Comparison of ENCODE assay signal across 2 cellular contexts in genomic region chr15:47742334-47742733, GRCh38.
TF ChIP-seq lines count a peak whose summit lies in the region.

No MANE protein-coding gene starts in this region.

TF ChIP-seq in GM23338, 12 proteins besides CTCF, POLR2A, EP300 and RAD21 (continued from another document):
- TF ChIP-seq EZH2phosphoT487 (IDR thresholded peaks at IDR 0.05; ENCODE audit: unreplicated experiment) (no peak), EZH2 (IDR thresholded peaks at IDR 0.05; ENCODE audit: low read depth, unreplicated experiment) (no peak), JUNB (IDR thresholded peaks at IDR 0.05; ENCODE audit: unreplicated experiment) (no peak), NANOG (IDR thresholded peaks at IDR 0.05; ENCODE audit: borderline replicate concordance) (no peak), ETS1 (IDR thresholded peaks at IDR 0.05) (no peak), ZNF331 (CRISPR knock-in tag; IDR thresholded peaks at IDR 0.05; ENCODE audit: low read depth) (no peak), CREB1 (CRISPR knock-in tag; IDR thresholded peaks at IDR 0.05; ENCODE audit: low read depth) (no peak), ZNF114 (CRISPR knock-in tag; IDR thresholded peaks at IDR 0.05) (no peak), POLR2AphosphoS5 (IDR thresholded peaks at IDR 0.05; ENCODE audit: low read depth) (no peak), REST (IDR thresholded peaks at IDR 0.05; ENCODE audit: unreplicated experiment) (no peak)
- TF ChIP-seq, protein P1, sequence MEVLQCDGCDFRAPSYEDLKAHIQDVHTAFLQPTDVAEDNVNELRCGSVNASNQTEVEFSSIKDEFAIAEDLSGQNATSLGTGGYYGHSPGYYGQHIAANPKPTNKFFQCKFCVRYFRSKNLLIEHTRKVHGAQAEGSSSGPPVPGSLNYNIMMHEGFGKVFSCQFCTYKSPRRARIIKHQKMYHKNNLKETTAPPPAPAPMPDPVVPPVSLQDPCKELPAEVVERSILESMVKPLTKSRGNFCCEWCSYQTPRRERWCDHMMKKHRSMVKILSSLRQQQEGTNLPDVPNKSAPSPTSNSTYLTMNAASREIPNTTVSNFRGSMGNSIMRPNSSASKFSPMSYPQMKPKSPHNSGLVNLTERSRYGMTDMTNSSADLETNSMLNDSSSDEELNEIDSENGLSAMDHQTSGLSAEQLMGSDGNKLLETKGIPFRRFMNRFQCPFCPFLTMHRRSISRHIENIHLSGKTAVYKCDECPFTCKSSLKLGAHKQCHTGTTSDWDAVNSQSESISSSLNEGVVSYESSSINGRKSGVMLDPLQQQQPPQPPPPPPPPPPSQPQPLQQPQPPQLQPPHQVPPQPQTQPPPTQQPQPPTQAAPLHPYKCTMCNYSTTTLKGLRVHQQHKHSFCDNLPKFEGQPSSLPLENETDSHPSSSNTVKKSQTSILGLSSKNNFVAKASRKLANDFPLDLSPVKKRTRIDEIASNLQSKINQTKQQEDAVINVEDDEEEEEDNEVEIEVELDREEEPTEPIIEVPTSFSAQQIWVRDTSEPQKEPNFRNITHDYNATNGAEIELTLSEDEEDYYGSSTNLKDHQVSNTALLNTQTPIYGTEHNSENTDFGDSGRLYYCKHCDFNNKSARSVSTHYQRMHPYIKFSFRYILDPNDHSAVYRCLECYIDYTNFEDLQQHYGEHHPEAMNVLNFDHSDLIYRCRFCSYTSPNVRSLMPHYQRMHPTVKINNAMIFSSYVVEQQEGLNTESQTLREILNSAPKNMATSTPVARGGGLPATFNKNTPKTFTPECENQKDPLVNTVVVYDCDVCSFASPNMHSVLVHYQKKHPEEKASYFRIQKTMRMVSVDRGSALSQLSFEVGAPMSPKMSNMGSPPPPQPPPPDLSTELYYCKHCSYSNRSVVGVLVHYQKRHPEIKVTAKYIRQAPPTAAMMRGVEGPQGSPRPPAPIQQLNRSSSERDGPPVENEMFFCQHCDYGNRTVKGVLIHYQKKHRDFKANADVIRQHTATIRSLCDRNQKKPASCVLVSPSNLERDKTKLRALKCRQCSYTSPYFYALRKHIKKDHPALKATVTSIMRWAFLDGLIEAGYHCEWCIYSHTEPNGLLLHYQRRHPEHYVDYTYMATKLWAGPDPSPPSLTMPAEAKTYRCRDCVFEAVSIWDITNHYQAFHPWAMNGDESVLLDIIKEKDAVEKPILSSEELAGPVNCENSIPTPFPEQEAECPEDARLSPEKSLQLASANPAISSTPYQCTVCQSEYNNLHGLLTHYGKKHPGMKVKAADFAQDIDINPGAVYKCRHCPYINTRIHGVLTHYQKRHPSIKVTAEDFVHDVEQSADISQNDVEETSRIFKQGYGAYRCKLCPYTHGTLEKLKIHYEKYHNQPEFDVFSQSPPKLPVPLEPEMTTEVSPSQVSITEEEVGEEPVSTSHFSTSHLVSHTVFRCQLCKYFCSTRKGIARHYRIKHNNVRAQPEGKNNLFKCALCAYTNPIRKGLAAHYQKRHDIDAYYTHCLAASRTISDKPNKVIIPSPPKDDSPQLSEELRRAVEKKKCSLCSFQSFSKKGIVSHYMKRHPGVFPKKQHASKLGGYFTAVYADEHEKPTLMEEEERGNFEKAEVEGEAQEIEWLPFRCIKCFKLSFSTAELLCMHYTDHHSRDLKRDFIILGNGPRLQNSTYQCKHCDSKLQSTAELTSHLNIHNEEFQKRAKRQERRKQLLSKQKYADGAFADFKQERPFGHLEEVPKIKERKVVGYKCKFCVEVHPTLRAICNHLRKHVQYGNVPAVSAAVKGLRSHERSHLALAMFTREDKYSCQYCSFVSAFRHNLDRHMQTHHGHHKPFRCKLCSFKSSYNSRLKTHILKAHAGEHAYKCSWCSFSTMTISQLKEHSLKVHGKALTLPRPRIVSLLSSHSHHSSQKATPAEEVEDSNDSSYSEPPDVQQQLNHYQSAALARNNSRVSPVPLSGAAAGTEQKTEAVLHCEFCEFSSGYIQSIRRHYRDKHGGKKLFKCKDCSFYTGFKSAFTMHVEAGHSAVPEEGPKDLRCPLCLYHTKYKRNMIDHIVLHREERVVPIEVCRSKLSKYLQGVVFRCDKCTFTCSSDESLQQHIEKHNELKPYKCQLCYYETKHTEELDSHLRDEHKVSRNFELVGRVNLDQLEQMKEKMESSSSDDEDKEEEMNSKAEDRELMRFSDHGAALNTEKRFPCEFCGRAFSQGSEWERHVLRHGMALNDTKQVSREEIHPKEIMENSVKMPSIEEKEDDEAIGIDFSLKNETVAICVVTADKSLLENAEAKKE (CRISPR knock-in tag; IDR thresholded peaks at IDR 0.05): no peak

TF ChIP-seq in H1, 55 proteins besides CTCF, POLR2A, EP300 and RAD21 (continued from another document):
- no peak for TF ChIP-seq EZH2 (IDR thresholded peaks at IDR 0.05; ENCODE audit: low read depth, low read length, severe bottlenecking)
- TF ChIP-seq KDM5A (IDR thresholded peaks at IDR 0.05; ENCODE audit: low read length): no peak
- no peak for TF ChIP-seq PHF8 (conservative IDR thresholded peaks at IDR 0.05; ENCODE audit: low read depth, low read length)
- TF ChIP-seq, protein P2, sequence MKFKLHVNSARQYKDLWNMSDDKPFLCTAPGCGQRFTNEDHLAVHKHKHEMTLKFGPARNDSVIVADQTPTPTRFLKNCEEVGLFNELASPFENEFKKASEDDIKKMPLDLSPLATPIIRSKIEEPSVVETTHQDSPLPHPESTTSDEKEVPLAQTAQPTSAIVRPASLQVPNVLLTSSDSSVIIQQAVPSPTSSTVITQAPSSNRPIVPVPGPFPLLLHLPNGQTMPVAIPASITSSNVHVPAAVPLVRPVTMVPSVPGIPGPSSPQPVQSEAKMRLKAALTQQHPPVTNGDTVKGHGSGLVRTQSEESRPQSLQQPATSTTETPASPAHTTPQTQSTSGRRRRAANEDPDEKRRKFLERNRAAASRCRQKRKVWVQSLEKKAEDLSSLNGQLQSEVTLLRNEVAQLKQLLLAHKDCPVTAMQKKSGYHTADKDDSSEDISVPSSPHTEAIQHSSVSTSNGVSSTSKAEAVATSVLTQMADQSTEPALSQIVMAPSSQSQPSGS (IDR thresholded peaks at IDR 0.05; ENCODE audit: low read length): no peak
- TF ChIP-seq CBX8 (IDR thresholded peaks at IDR 0.05; ENCODE audit: borderline replicate concordance, low read depth, low read length): no peak
- TF ChIP-seq, protein P3, sequence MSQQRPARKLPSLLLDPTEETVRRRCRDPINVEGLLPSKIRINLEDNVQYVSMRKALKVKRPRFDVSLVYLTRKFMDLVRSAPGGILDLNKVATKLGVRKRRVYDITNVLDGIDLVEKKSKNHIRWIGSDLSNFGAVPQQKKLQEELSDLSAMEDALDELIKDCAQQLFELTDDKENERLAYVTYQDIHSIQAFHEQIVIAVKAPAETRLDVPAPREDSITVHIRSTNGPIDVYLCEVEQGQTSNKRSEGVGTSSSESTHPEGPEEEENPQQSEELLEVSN (IDR thresholded peaks at IDR 0.05): no peak
- no peak for TF ChIP-seq CHD2 (IDR thresholded peaks at IDR 0.05; ENCODE audit: low read length)
- TF ChIP-seq SP4 (IDR thresholded peaks at IDR 0.05; ENCODE audit: low read length): no peak
- no peak for TF ChIP-seq ASH2L (IDR thresholded peaks at IDR 0.05; ENCODE audit: low read length)
- no peak for TF ChIP-seq BCL11A (IDR thresholded peaks at IDR 0.05; ENCODE audit: low read depth in 2 of 2, low read length in 2 of 2)
- TF ChIP-seq RNF2 (IDR thresholded peaks at IDR 0.05; ENCODE audit: borderline replicate concordance, low read depth, low read length, missing control alignments, poor library complexity, severe bottlenecking): no peak
- TF ChIP-seq NANOG (IDR thresholded peaks at IDR 0.05; ENCODE audit: insufficient read depth, low read depth, low read length, poor library complexity, severe bottlenecking): no peak
- TF ChIP-seq, protein P4, sequence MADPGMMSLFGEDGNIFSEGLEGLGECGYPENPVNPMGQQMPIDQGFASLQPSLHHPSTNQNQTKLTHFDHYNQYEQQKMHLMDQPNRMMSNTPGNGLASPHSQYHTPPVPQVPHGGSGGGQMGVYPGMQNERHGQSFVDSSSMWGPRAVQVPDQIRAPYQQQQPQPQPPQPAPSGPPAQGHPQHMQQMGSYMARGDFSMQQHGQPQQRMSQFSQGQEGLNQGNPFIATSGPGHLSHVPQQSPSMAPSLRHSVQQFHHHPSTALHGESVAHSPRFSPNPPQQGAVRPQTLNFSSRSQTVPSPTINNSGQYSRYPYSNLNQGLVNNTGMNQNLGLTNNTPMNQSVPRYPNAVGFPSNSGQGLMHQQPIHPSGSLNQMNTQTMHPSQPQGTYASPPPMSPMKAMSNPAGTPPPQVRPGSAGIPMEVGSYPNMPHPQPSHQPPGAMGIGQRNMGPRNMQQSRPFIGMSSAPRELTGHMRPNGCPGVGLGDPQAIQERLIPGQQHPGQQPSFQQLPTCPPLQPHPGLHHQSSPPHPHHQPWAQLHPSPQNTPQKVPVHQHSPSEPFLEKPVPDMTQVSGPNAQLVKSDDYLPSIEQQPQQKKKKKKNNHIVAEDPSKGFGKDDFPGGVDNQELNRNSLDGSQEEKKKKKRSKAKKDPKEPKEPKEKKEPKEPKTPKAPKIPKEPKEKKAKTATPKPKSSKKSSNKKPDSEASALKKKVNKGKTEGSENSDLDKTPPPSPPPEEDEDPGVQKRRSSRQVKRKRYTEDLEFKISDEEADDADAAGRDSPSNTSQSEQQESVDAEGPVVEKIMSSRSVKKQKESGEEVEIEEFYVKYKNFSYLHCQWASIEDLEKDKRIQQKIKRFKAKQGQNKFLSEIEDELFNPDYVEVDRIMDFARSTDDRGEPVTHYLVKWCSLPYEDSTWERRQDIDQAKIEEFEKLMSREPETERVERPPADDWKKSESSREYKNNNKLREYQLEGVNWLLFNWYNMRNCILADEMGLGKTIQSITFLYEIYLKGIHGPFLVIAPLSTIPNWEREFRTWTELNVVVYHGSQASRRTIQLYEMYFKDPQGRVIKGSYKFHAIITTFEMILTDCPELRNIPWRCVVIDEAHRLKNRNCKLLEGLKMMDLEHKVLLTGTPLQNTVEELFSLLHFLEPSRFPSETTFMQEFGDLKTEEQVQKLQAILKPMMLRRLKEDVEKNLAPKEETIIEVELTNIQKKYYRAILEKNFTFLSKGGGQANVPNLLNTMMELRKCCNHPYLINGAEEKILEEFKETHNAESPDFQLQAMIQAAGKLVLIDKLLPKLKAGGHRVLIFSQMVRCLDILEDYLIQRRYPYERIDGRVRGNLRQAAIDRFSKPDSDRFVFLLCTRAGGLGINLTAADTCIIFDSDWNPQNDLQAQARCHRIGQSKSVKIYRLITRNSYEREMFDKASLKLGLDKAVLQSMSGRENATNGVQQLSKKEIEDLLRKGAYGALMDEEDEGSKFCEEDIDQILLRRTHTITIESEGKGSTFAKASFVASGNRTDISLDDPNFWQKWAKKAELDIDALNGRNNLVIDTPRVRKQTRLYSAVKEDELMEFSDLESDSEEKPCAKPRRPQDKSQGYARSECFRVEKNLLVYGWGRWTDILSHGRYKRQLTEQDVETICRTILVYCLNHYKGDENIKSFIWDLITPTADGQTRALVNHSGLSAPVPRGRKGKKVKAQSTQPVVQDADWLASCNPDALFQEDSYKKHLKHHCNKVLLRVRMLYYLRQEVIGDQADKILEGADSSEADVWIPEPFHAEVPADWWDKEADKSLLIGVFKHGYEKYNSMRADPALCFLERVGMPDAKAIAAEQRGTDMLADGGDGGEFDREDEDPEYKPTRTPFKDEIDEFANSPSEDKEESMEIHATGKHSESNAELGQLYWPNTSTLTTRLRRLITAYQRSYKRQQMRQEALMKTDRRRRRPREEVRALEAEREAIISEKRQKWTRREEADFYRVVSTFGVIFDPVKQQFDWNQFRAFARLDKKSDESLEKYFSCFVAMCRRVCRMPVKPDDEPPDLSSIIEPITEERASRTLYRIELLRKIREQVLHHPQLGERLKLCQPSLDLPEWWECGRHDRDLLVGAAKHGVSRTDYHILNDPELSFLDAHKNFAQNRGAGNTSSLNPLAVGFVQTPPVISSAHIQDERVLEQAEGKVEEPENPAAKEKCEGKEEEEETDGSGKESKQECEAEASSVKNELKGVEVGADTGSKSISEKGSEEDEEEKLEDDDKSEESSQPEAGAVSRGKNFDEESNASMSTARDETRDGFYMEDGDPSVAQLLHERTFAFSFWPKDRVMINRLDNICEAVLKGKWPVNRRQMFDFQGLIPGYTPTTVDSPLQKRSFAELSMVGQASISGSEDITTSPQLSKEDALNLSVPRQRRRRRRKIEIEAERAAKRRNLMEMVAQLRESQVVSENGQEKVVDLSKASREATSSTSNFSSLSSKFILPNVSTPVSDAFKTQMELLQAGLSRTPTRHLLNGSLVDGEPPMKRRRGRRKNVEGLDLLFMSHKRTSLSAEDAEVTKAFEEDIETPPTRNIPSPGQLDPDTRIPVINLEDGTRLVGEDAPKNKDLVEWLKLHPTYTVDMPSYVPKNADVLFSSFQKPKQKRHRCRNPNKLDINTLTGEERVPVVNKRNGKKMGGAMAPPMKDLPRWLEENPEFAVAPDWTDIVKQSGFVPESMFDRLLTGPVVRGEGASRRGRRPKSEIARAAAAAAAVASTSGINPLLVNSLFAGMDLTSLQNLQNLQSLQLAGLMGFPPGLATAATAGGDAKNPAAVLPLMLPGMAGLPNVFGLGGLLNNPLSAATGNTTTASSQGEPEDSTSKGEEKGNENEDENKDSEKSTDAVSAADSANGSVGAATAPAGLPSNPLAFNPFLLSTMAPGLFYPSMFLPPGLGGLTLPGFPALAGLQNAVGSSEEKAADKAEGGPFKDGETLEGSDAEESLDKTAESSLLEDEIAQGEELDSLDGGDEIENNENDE (IDR thresholded peaks at IDR 0.05; ENCODE audit: insufficient replicate concordance, low read length): no peak
TF ChIP-seq in H1: peak in this region for 0.
